12 cellular contexts compared by ENCODE assay signal in genomic region chr1:38014724-38015424, GRCh38. TPM values are rescaled to one million over a fixed set of nuclear protein-coding genes. Genes with fewer than 3 reads are reported as not detected.
DNase-seq lines count a peak whose midpoint lies in the region; ATAC-seq and TF ChIP-seq lines count a peak whose summit lies in the region.
"Had no signal": no experiment of that assay in that cellular context is flagged by ENCODE, and none has a peak within 500 bp of the region (broad histone marks: within the 10 kb centered on the region; RNA-seq: fewer than 3 reads in every experiment).

No MANE protein-coding gene starts in this region.

- H3K4me1 Mint-ChIP-seq in activated naive CD4-positive, alpha-beta T cell treated with anti-CD3 and anti-CD28 coated beads, Interleukin-2, amount 50 U/mL, for 24 hours, result peaks cover 65% of the 10 kb centered on the region
- peaks cover 49% of the 10 kb centered on the region for H3K4me1 Mint-ChIP-seq in activated naive CD4-positive, alpha-beta T cell treated with anti-CD3 and anti-CD28 coated beads, Interleukin-2, amount 10 ng/mL, durations not matched to agents 7 days and 5 days

- ATAC-seq in PC-3, result no peak
- no peak for ATAC-seq in HG02852 (IDR thresholded peaks at IDR 0.05; ENCODE audit: unreplicated experiment)

- H3K9me2 ChIP-seq in PC-3 (replicated peaks; ENCODE audit: low read length), result no peaks in the 10 kb centered on the region

- peak overlapping the region; percentile 86 for H3K4me2 ChIP-seq in PC-3 (ENCODE audit: low read length)

- H3K27ac ChIP-seq in PC-3 (ENCODE audit: low read length) (no peak overlapping the region), left ventricle myocardium inferior (replicated peaks) (peak overlapping the region; percentile 95), skeletal muscle tissue (ENCODE audit: low read depth, low read length) (peak overlapping the region; percentile 100)

- no peak overlapping the region for H3K4me3 ChIP-seq in PC-3 (ENCODE audit: low read length)
- H3K4me3 ChIP-seq in left ventricle myocardium inferior, result peak overlapping the region; percentile 85
- H3K4me3 ChIP-seq in skeletal muscle tissue (ENCODE audit: low read length in 3 of 3), result peak overlapping the region in 2 of 3 donors; percentile 96 to 97

- peaks cover 8% of the 10 kb centered on the region for H3K36me3 Mint-ChIP-seq in activated naive CD4-positive, alpha-beta T cell treated with anti-CD3 and anti-CD28 coated beads, Interleukin-2, amount 50 U/mL, for 24 hours
- peaks cover 32% of the 10 kb centered on the region for H3K36me3 Mint-ChIP-seq in activated naive CD4-positive, alpha-beta T cell treated with anti-CD3 and anti-CD28 coated beads, Interleukin-2, amount 10 ng/mL, durations not matched to agents 7 days and 5 days

- no peak overlapping the region for H3K27ac Mint-ChIP-seq in activated naive CD4-positive, alpha-beta T cell treated with anti-CD3 and anti-CD28 coated beads, Interleukin-2, amount 50 U/mL, for 24 hours
- H3K27ac Mint-ChIP-seq in activated naive CD4-positive, alpha-beta T cell treated with anti-CD3 and anti-CD28 coated beads, Interleukin-2, amount 10 ng/mL, durations not matched to agents 7 days and 5 days, result no peak overlapping the region

- H3K36me3 ChIP-seq in PC-3 (ENCODE audit: low read depth, low read length), result peaks cover 44% of the 10 kb centered on the region
- peaks cover 36% of the 10 kb centered on the region for H3K36me3 ChIP-seq in left ventricle myocardium inferior
- H3K36me3 ChIP-seq in skeletal muscle tissue (ENCODE audit: control insufficient read depth in 3 of 3, insufficient read depth in 3 of 3, low read length in 3 of 3), result peaks cover 11 to 32% (median 25%) of the 10 kb centered on the region in 3 donors

- H3K9ac ChIP-seq in PC-3 (ENCODE audit: low read length) (no peak overlapping the region), skeletal muscle tissue (ENCODE audit: low read depth in 1 of 3, low read length in 3 of 3) (peak overlapping the region; percentile 66 to 100 (median 100))

- H3K9me3 Mint-ChIP-seq in activated naive CD4-positive, alpha-beta T cell treated with anti-CD3 and anti-CD28 coated beads, Interleukin-2, amount 50 U/mL, for 24 hours, result no peaks in the 10 kb centered on the region
- H3K9me3 Mint-ChIP-seq in activated naive CD4-positive, alpha-beta T cell treated with anti-CD3 and anti-CD28 coated beads, Interleukin-2, amount 10 ng/mL, durations not matched to agents 7 days and 5 days, result no peaks in the 10 kb centered on the region

- no peaks in the 10 kb centered on the region for H3K9me3 ChIP-seq in PC-3 (ENCODE audit: low read length)
- H3K9me3 ChIP-seq in left ventricle myocardium inferior (replicated peaks), result no peaks in the 10 kb centered on the region
- H3K9me3 ChIP-seq in skeletal muscle tissue (ENCODE audit: control insufficient read depth in 3 of 3, low read length in 3 of 3), result no peaks in the 10 kb centered on the region

- BruUV-seq in PC-3 (replicated peaks; lab: Mats Ljungman, UMichigan), result no TSS peak

- H3K79me2 ChIP-seq in PC-3 (ENCODE audit: low read length), result peaks cover 48% of the 10 kb centered on the region

- no peaks in the 10 kb centered on the region for H3K27me3 ChIP-seq in PC-3 (ENCODE audit: low read length)
- H3K27me3 ChIP-seq in left ventricle myocardium inferior (ENCODE audit: low read depth), result no peaks in the 10 kb centered on the region
- no peaks in the 10 kb centered on the region for H3K27me3 ChIP-seq in skeletal muscle tissue (ENCODE audit: control insufficient read depth in 3 of 3, insufficient read depth in 3 of 3, low read length in 3 of 3)

- H3K4me1 ChIP-seq in PC-3 (ENCODE audit: insufficient read depth, low read length), result peaks cover 6% of the 10 kb centered on the region
- H3K4me1 ChIP-seq in left ventricle myocardium inferior, result peaks cover 62% of the 10 kb centered on the region
- peaks cover 64 to 82% (median 76%) of the 10 kb centered on the region in 3 donors for H3K4me1 ChIP-seq in skeletal muscle tissue (ENCODE audit: control insufficient read depth in 3 of 3, insufficient read depth in 3 of 3, low read length in 3 of 3)

- no peaks in the 10 kb centered on the region for H3K27me3 Mint-ChIP-seq in activated naive CD4-positive, alpha-beta T cell treated with anti-CD3 and anti-CD28 coated beads, Interleukin-2, amount 50 U/mL, for 24 hours
- no peaks in the 10 kb centered on the region for H3K27me3 Mint-ChIP-seq in activated naive CD4-positive, alpha-beta T cell treated with anti-CD3 and anti-CD28 coated beads, Interleukin-2, amount 10 ng/mL, durations not matched to agents 7 days and 5 days

- no peak for TF ChIP-seq CTCF in PC-3 (conservative IDR thresholded peaks at IDR 0.05; ENCODE audit: low read depth, low read length)
- TF ChIP-seq CTCF in left ventricle myocardium inferior (IDR thresholded peaks at IDR 0.05; ENCODE audit: borderline replicate concordance), result no peak

- CTCF ChIA-PET in activated naive CD4-positive, alpha-beta T cell treated with anti-CD3 and anti-CD28 coated beads, Interleukin-2, amount 10 ng/mL, durations not matched to agents 7 days and 5 days (lab: Charles Lee), result interaction anchor here (1.4 to 1.8 kb wide), 3 partner anchors 8 to 25 kb away, joined by 5 to 7 read pairs (median 7); partner anchors contain the start of gene SF3A3
- CTCF ChIA-PET in PC-3 (lab: Charles Lee), result no interaction called here

- POLR2A ChIA-PET in PC-3 (lab: Charles Lee; ENCODE audit: unreplicated experiment), result no interaction called here

- H3K4me3 Mint-ChIP-seq in activated naive CD4-positive, alpha-beta T cell treated with anti-CD3 and anti-CD28 coated beads, Interleukin-2, amount 50 U/mL, for 24 hours, result peak overlapping the region; percentile 98
- H3K4me3 Mint-ChIP-seq in activated naive CD4-positive, alpha-beta T cell treated with anti-CD3 and anti-CD28 coated beads, Interleukin-2, amount 10 ng/mL, durations not matched to agents 7 days and 5 days, result no peak overlapping the region

- DNase-seq in activated naive CD4-positive, alpha-beta T cell treated with anti-CD3 and anti-CD28 coated beads, Interleukin-2, amount 10 ng/mL, durations not matched to agents 7 days and 5 days, result no peak
- DNase-seq in PC-3 (no peak), left ventricle myocardium inferior (no peak), NCI-H1048 (lab: John Stamatoyannopoulos, UW) (no peak)
- DNase-seq in stimulated activated naive CD4-positive, alpha-beta T cell (lab: John Stamatoyannopoulos, UW), result no peak
- DNase-seq: cerebellar nuclear complex; NCI-H2171; occipital lobe; stimulated activated CD4-positive, alpha-beta T cell treated with anti-CD3 and anti-CD28 coated beads, Interleukin-15, amount 100 ng/mL, for 24 hours had no signal

- 0 out of 2 replicates have a peak, but pooled peaks cover 4% of the 10 kb centered on the region for H4K20me1 ChIP-seq in PC-3 (ENCODE audit: low read length)

- H2AFZ ChIP-seq in PC-3 (ENCODE audit: low read length), result no peak overlapping the region

- intact Hi-C loops in PC-3 (cut with micrococcal nuclease) (no loop called here), left ventricle myocardium inferior (cut with micrococcal nuclease) (no loop called here)

- H3F3A ChIP-seq in PC-3 (ENCODE audit: low read length, unreplicated experiment), result no peaks in the 10 kb centered on the region

RNA-seq across cellular contexts. Expression of gene UTP11, which starts 2.3 kb away (rescaled TPM):
- total RNA-seq in PC-3 (2014; rRNA removed), result 33.8 and 48.1 TPM in 2 replicates
- total RNA-seq in left ventricle myocardium inferior, result 39.6 TPM
- 61.1 TPM for total RNA-seq in skeletal muscle tissue

RNA-seq across cellular contexts. Expression of gene FHL3, which starts 9.6 kb away (rescaled TPM):
- total RNA-seq in PC-3 (2014; rRNA removed) (3.6 and 6.3 TPM in 2 replicates), left ventricle myocardium inferior (15.8 TPM), skeletal muscle tissue (58.5 TPM)

RNA-seq across cellular contexts. Expression of gene SF3A3, which starts 25.1 kb away (rescaled TPM):
- total RNA-seq in PC-3 (2014; rRNA removed) (103 and 142 TPM in 2 replicates), left ventricle myocardium inferior (29.5 TPM), skeletal muscle tissue (53.2 TPM)

RNA-seq across cellular contexts. Expression of gene POU3F1, which starts 31.7 kb away (rescaled TPM):
- total RNA-seq in PC-3 (2014; rRNA removed) (not detected in 2 replicates), left ventricle myocardium inferior (0.11 TPM), skeletal muscle tissue (0.52 TPM)
